ENCODE assay signal across 11 cellular contexts in the genomic region with DNA sequence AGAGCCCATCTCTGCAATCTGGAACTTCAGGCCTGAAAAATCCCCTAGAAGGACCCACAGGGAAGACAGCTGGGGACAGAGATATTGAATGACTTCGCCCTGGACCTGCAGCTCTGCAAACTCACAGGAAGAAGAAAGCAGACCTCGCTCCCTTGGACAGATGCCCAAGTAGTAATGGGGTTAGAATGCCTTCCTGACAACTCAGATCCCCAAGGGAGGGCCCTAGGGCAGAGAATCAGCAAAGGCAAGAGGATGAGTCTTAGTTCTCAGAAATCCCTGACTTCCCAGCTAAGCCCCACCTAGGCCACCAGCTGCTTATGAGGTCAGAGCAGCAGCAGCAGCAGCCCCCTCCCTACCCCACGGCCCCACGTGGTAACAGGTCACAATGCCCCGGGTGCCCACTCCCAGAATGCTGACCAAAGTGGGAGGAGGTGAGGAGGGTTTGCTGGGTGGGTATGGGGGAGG. TPM values are rescaled to one million over a fixed set of nuclear protein-coding genes. Genes with fewer than 3 reads are reported as not detected.
DNase-seq lines count a peak whose midpoint lies in the region; ATAC-seq, FAIRE-seq and TF ChIP-seq lines count a peak whose summit lies in the region.
"Had no signal": no experiment of that assay in that cellular context is flagged by ENCODE, and none has a peak within 500 bp of the region (broad histone marks: within the 10 kb centered on the region; RNA-seq: fewer than 3 reads in every experiment).

A gene with protein sequence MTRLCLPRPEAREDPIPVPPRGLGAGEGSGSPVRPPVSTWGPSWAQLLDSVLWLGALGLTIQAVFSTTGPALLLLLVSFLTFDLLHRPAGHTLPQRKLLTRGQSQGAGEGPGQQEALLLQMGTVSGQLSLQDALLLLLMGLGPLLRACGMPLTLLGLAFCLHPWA (plus strand): TSS at position 401 of the 465 bp plus-strand sequence. CDS start 198 bp downstream, outside the sequence.

- H3K4me3 ChIP-seq in AG04449 (ENCODE audit: low read depth, low read length) (no peak within 1 kb of the TSS), IMR-90 (ENCODE audit: insufficient read depth, low read depth, low read length) (no peak within 1 kb of the TSS), astrocyte (ENCODE audit: insufficient read depth, low read depth, low read length) (no peak within 1 kb of the TSS), keratinocyte (ENCODE audit: control insufficient read depth in 2 of 3, extremely low read depth in 1 of 3, insufficient read depth in 2 of 3, low read depth in 1 of 3, low read length in 3 of 3) (no peak within 1 kb of the TSS)

- peak within 1 kb of the TSS; percentile 91 for H2BK20ac ChIP-seq in IMR-90 (ENCODE audit: low read depth, low read length)

- 0 out of 2 replicates have a peak, but pooled peaks have one; percentile 6 for TF ChIP-seq RAD21 in IMR-90 (IDR thresholded peaks at IDR 0.05; ENCODE audit: low read length)

- H3K18ac ChIP-seq in IMR-90 (ENCODE audit: low read depth, low read length) = peak within 1 kb of the TSS; percentile 56

- H4K5ac ChIP-seq in IMR-90 (ENCODE audit: low read depth, low read length) = peak within 1 kb of the TSS; percentile 56

- peaks cover 20% of the 10 kb centered on the region for H3K9me3 Mint-ChIP-seq in astrocyte (ENCODE audit: unreplicated experiment)
- H3K9me3 Mint-ChIP-seq in activated T-cell treated with anti-CD3 and anti-CD28 coated beads, Interleukin-2, amount 50 U/mL, for 24 hours = peaks cover 13% of the 10 kb centered on the region

- H3K27me3 ChIP-seq in IMR-90 (ENCODE audit: control insufficient read depth, insufficient read depth, low read length) = no peaks in the 10 kb centered on the region
- peaks cover 5% of the 10 kb centered on the region for H3K27me3 ChIP-seq in astrocyte (ENCODE audit: insufficient read depth, low read length)
- H3K27me3 ChIP-seq in keratinocyte (ENCODE audit: control insufficient read depth, extremely low read depth, insufficient read depth, low read length) = peaks cover 18% of the 10 kb centered on the region

- peak; percentile 78 for FAIRE-seq in astrocyte (lab: Jason Lieb, UNC)
- FAIRE-seq in keratinocyte (lab: Jason Lieb, UNC) = peak; percentile 73
- FAIRE-seq: colon had no signal

- H2AK5ac ChIP-seq in IMR-90 (ENCODE audit: low read depth, low read length) = peak within 1 kb of the TSS; percentile 98

- no peaks in the 10 kb centered on the region for H3K79me2 ChIP-seq in astrocyte (ENCODE audit: insufficient read depth, low read length)
- H3K79me2 ChIP-seq in keratinocyte (ENCODE audit: control insufficient read depth, insufficient read depth, low read length) = no peaks in the 10 kb centered on the region

- H3K23ac ChIP-seq in IMR-90 (ENCODE audit: low read depth, low read length) = 0 out of 2 replicates have a peak within 1 kb of the TSS, but pooled peaks have one; percentile 40

- WGBS in IMR-90 (ENCODE audit: extremely low coverage in 2 of 2, insufficient read length in 1 of 2), 2 experiments = no CpG with 5 or more reads among the region's 5 CpGs

- TF ChIP-seq CTCF in AG04449 (IDR thresholded peaks at IDR 0.05; ENCODE audit: insufficient read depth, low read length, missing control alignments) (no peak), IMR-90 (conservative IDR thresholded peaks at IDR 0.05; ENCODE audit: low read depth, low read length) (no peak), astrocyte (IDR thresholded peaks at IDR 0.05; ENCODE audit: insufficient read depth, low read depth, low read length) (no peak), keratinocyte (optimal IDR thresholded peaks at IDR 0.05 in 1 of 3, IDR thresholded peaks at IDR 0.05 in 1 of 3, conservative IDR thresholded peaks at IDR 0.05 in 1 of 3; ENCODE audit: extremely low read depth in 1 of 3, insufficient read depth in 2 of 3, low read length in 3 of 3) (no peak)

- H2BK120ac ChIP-seq in IMR-90 (ENCODE audit: low read depth, low read length) = peak within 1 kb of the TSS; percentile 92

- H3K27ac ChIP-seq in IMR-90 (ENCODE audit: insufficient read depth, low read length) (peak within 1 kb of the TSS; percentile 56), astrocyte (ENCODE audit: low read depth, low read length) (peak within 1 kb of the TSS; percentile 19), keratinocyte (ENCODE audit: control insufficient read depth, insufficient read depth, low read length) (no peak within 1 kb of the TSS)

- no peak within 1 kb of the TSS for H3K9ac ChIP-seq in IMR-90 (ENCODE audit: low read depth, low read length)
- H3K9ac ChIP-seq in astrocyte (ENCODE audit: low read length) = peak within 1 kb of the TSS; percentile 50
- no peak within 1 kb of the TSS for H3K9ac ChIP-seq in keratinocyte (ENCODE audit: control insufficient read depth, extremely low read depth, insufficient read depth, low read length)

- POLR2A ChIA-PET in AG04449 (lab: Yijun Ruan, JAX) = interaction anchor here (0.6 to 0.8 kb wide), 3 partner anchors 15 to 162 kb away, joined by 3 read pairs; a partner anchor contains a TSS
- POLR2A ChIA-PET in IMR-90 (lab: Charles Lee; ENCODE audit: unreplicated experiment) = no interaction called here

- peaks cover 28% of the 10 kb centered on the region for H3K27me3 Mint-ChIP-seq in astrocyte (ENCODE audit: low read depth, unreplicated experiment)
- peaks cover 24% of the 10 kb centered on the region for H3K27me3 Mint-ChIP-seq in activated T-cell treated with anti-CD3 and anti-CD28 coated beads, Interleukin-2, amount 50 U/mL, for 24 hours

- BruUV-seq in IMR-90 (replicated peaks; lab: Mats Ljungman, UMichigan) = no TSS peak

- peak within 1 kb of the TSS; percentile 27; the same call in 1 of the 2 replicates for H3K56ac ChIP-seq in IMR-90 (ENCODE audit: extremely low read depth, insufficient read depth, low read length)

- H3K27ac Mint-ChIP-seq in astrocyte (ENCODE audit: unreplicated experiment) = peak within 1 kb of the TSS; percentile 62
- H3K27ac Mint-ChIP-seq in activated T-cell treated with anti-CD3 and anti-CD28 coated beads, Interleukin-2, amount 50 U/mL, for 24 hours = no peak within 1 kb of the TSS

- ATAC-seq in IMR-90 (ENCODE audit: low read depth) (peak; percentile 96), HG02642 (IDR thresholded peaks at IDR 0.05; ENCODE audit: poor library complexity, unreplicated experiment) (no peak)

- peak within 1 kb of the TSS; percentile 29 for H3K14ac ChIP-seq in IMR-90 (replicated peaks; ENCODE audit: low read depth, low read length)

- no peaks in the 10 kb centered on the region for H4K20me1 ChIP-seq in IMR-90 (ENCODE audit: insufficient read depth, low read length)
- no peaks in the 10 kb centered on the region for H4K20me1 ChIP-seq in astrocyte (ENCODE audit: insufficient read depth, low read length)
- H4K20me1 ChIP-seq in keratinocyte (ENCODE audit: control insufficient read depth, extremely low read depth, insufficient read depth, low read length) = no peaks in the 10 kb centered on the region

- H3K36me3 Mint-ChIP-seq in astrocyte (ENCODE audit: low read depth, unreplicated experiment) = no peaks in the 10 kb centered on the region
- no peaks in the 10 kb centered on the region for H3K36me3 Mint-ChIP-seq in activated T-cell treated with anti-CD3 and anti-CD28 coated beads, Interleukin-2, amount 50 U/mL, for 24 hours (ENCODE audit: low read depth)

- TF ChIP-seq POLR2A in IMR-90 (IDR thresholded peaks at IDR 0.05; ENCODE audit: low read depth, low read length) = no peak

- intact Hi-C loops in IMR-90 (cut with micrococcal nuclease) = no loop called here

- H2AFZ ChIP-seq in IMR-90 (replicated peaks; ENCODE audit: low read length, poor library complexity) (peak within 1 kb of the TSS; percentile 86), astrocyte (ENCODE audit: low read depth, low read length) (no peak within 1 kb of the TSS), keratinocyte (ENCODE audit: control insufficient read depth, low read length) (no peak within 1 kb of the TSS)

- DNase-seq in AG04449 (ENCODE audit: low read depth, low spot score) (peak; percentile 98), IMR-90 (peak; percentile 99), astrocyte (ENCODE audit: low read depth) (peak; percentile 94), keratinocyte (ENCODE audit: low read depth, low spot score) (peak; percentile 86), activated gamma-delta T cell (lab: John Stamatoyannopoulos, UW) (no peak), NCI-H1105 treated with DMSO at 0.1 percent for 48 hours (lab: John Stamatoyannopoulos, UW) (no peak)
- no peak for DNase-seq in activated T-cell treated with anti-CD3 and anti-CD28 coated beads, Interleukin-2, amount 50 U/mL, for 24 hours

- H3K4me1 ChIP-seq in IMR-90 (ENCODE audit: control insufficient read depth, insufficient read depth, low read length) (peaks cover 27% of the 10 kb centered on the region), astrocyte (ENCODE audit: insufficient read depth, low read length) (peaks cover 20% of the 10 kb centered on the region), keratinocyte (ENCODE audit: control insufficient read depth, extremely low read depth, insufficient read depth, low read length) (peaks cover 9% of the 10 kb centered on the region)

- H3K36me3 ChIP-seq in IMR-90 (ENCODE audit: control insufficient read depth, insufficient read depth, low read length) (no peaks in the 10 kb centered on the region), astrocyte (ENCODE audit: insufficient read depth, low read length) (no peaks in the 10 kb centered on the region), keratinocyte (ENCODE audit: control insufficient read depth in 2 of 2, extremely low read depth in 1 of 2, insufficient read depth in 2 of 2, low read length in 2 of 2) (no peaks in the 10 kb centered on the region)

- H3K4ac ChIP-seq in IMR-90 (ENCODE audit: low read depth, low read length) = peak within 1 kb of the TSS; percentile 85

- no peak within 1 kb of the TSS for H3K4me3 Mint-ChIP-seq in astrocyte (ENCODE audit: unreplicated experiment)
- no peak within 1 kb of the TSS for H3K4me3 Mint-ChIP-seq in activated T-cell treated with anti-CD3 and anti-CD28 coated beads, Interleukin-2, amount 50 U/mL, for 24 hours

- H2BK15ac ChIP-seq in IMR-90 (ENCODE audit: low read depth, low read length) = peak within 1 kb of the TSS; percentile 77

- CTCF ChIA-PET in AG04449 (lab: Yijun Ruan, JAX) (interaction anchor here (1.2 to 1.4 kb wide), 2 partner anchors 12 to 38 kb away, joined by 4 read pairs; no protein-coding TSS in a partner anchor), IMR-90 (lab: Yijun Ruan, JAX) (no interaction called here)

- H3K9me1 ChIP-seq in IMR-90 (ENCODE audit: insufficient read depth, low read length) (peaks cover 26% of the 10 kb centered on the region), keratinocyte (ENCODE audit: control insufficient read depth, extremely low read depth, insufficient read depth, low read length) (no peaks in the 10 kb centered on the region)

- H2AK9ac ChIP-seq in IMR-90 (replicated peaks; ENCODE audit: low read depth, low read length, poor library complexity) = peak within 1 kb of the TSS; percentile 42

- in situ Hi-C loops in IMR-90 (cut with MboI; ENCODE audit: low sequenced_read_pairs) = loop anchor here (25.0 kb wide), 1 partner anchor 702 kb away; a partner anchor contains a TSS

- peak within 1 kb of the TSS; percentile 23 for H3K4me2 ChIP-seq in IMR-90 (ENCODE audit: low read depth, low read length)
- H3K4me2 ChIP-seq in astrocyte (ENCODE audit: low read length) = peak within 1 kb of the TSS; percentile 70
- H3K4me2 ChIP-seq in keratinocyte (ENCODE audit: control insufficient read depth, extremely low read depth, insufficient read depth, low read depth, low read length) = peak within 1 kb of the TSS; percentile 22

- dilution Hi-C loops in IMR-90 (cut with HindIII; ENCODE audit: low sequenced_read_pairs, unreplicated experiment) (no loop called here), keratinocyte (cut with MboI; ENCODE audit: extremely low pct_ligation_motif_present, low sequenced_read_pairs) (no loop called here)

- H4K91ac ChIP-seq in IMR-90 (ENCODE audit: insufficient read depth, low read depth, low read length) = peak within 1 kb of the TSS; percentile 69

- H3K9me3 ChIP-seq in IMR-90 (ENCODE audit: control insufficient read depth, insufficient read depth, low read length) (peaks cover 2% of the 10 kb centered on the region; the same call in 1 of the 2 replicates), astrocyte (ENCODE audit: insufficient read depth, low read depth, low read length) (peaks cover 7% of the 10 kb centered on the region), keratinocyte (ENCODE audit: control insufficient read depth, low read depth, low read length) (peaks cover 2% of the 10 kb centered on the region)

- peak within 1 kb of the TSS; percentile 36 to 76 for H4K8ac ChIP-seq in IMR-90 (ENCODE audit: low read depth in 2 of 2, low read length in 2 of 2)

- peak within 1 kb of the TSS; percentile 62 for H2BK5ac ChIP-seq in IMR-90 (ENCODE audit: low read depth, low read length, poor library complexity, severe bottlenecking)

- H3K79me1 ChIP-seq in IMR-90 (ENCODE audit: low read depth in 1 of 2, low read length in 2 of 2) = 0 out of 4 replicates have a peak, but pooled peaks cover 0 to 5% of the 10 kb centered on the region in 2 experiments

- H3K4me1 Mint-ChIP-seq in astrocyte (ENCODE audit: low read depth, unreplicated experiment) = peaks cover 15% of the 10 kb centered on the region
- no peaks in the 10 kb centered on the region for H3K4me1 Mint-ChIP-seq in activated T-cell treated with anti-CD3 and anti-CD28 coated beads, Interleukin-2, amount 50 U/mL, for 24 hours (ENCODE audit: low read depth)

RNA-seq across cellular contexts. Expression of the gene that starts here (rescaled TPM):
- total RNA-seq in IMR-90 (2012; rRNA removed) (0.36 TPM in 1 of 2 replicates, not detected in the other), astrocyte (not detected in 2 replicates)
- polyA plus RNA-seq in IMR-90 (2012; rRNA removed) (0.53 and 0.91 TPM in 2 replicates), keratinocyte (not detected in 3 replicates)
- polyA plus RNA-seq in IMR-90 (2012; cell fraction: cytosol; rRNA removed) = 1.5 TPM in 1 of 2 replicates, not detected in the other
- 0.72 and 1.3 TPM in 2 replicates for polyA plus RNA-seq in IMR-90 (2012; cell fraction: nucleus; rRNA removed; ENCODE audit: low replicate concordance)
- polyA plus RNA-seq in keratinocyte (2011; ENCODE audit: low read depth) = not detected
- polyA plus RNA-seq in keratinocyte (2011; cell fraction: cytosol; rRNA removed) = not detected in 2 replicates
- polyA plus RNA-seq in keratinocyte (2011; cell fraction: nucleus; rRNA removed) = not detected in 2 replicates
- polyA plus RNA-seq in keratinocyte (2012; ENCODE audit: low replicate concordance) = not detected in 2 replicates
- not detected in 3 replicates for polyA minus RNA-seq in keratinocyte
- not detected for polyA minus RNA-seq in keratinocyte (2011; cell fraction: cytosol; rRNA and poly(A)+ RNA removed)
- not detected in 2 replicates for polyA minus RNA-seq in keratinocyte (2011; cell fraction: nucleus; rRNA and poly(A)+ RNA removed)
- total RNA-seq: skeletal muscle tissue; T-helper 1 cell treated with Interleukin-12 subunit alpha and Interleukin-12 subunit beta and Interleukin-4 antibody, amounts not matched to agents 30 ng/mL and 1 ng/mL, for 36 hours had no signal

Comparison
In these comparisons a context has a peak if more than half of its experiments do, and no peak if none do; other contexts are left out.
1. Peak in DNase-seq, H3K27ac ChIP-seq, H3K9ac ChIP-seq and H3K4me2 ChIP-seq in astrocyte; RNA of the gene not detected or under 1 TPM.
2. Peak in DNase-seq and H3K4me2 ChIP-seq in keratinocyte; RNA of the gene not detected or under 1 TPM.
3. DNase-seq: peak in AG04449 (single experiment) and IMR-90 (single experiment); none in activated gamma-delta T cell (single experiment), NCI-H1105 treated with DMSO at 0.1 percent for 48 hours (single experiment) and activated T-cell treated with anti-CD3 and anti-CD28 coated beads, Interleukin-2, amount 50 U/mL, for 24 hours (single experiment).
4. Peak in every context shown above with its lines, with median percentiles within 50 percentile points of each other: H3K4me2 ChIP-seq.